ENCODE assay signal across 20 cellular contexts in the genomic region with DNA sequence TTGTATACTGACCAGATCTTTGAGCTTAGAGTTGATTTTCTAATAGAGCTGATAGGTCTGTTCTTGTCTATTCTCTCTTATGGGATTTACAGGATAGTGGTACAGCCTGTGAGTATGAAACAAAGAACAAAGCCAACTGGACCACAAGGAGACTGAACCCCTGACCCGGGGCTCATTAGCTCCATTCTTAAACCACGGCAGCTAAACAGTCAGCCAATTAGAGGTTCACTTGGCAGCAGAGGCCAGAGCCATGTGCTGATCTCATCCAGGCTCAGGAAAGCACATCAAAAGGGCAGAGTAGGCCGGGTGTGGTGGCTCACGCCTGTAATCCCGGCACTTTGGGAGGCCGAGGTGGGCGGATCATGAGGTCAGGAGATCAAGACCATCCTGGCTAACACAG.
"Had no signal": no experiment of that assay in that cellular context is flagged by ENCODE, and none has a peak within 500 bp of the region (broad histone marks: within the 10 kb centered on the region; RNA-seq: fewer than 3 reads in every experiment).

No MANE protein-coding gene starts in this region.

- H3K27ac Mint-ChIP-seq: activated CD8-positive, alpha-beta T cell treated with anti-CD3 and anti-CD28 coated beads for 36 hours; activated naive CD8-positive, alpha-beta T cell; brain; stimulated activated effector memory CD8-positive, alpha-beta T cell treated with anti-CD3 and anti-CD28 coated beads, Interleukin-12 subunit alpha, Interleukin-12 subunit beta, amount 100 ng/mL, for 72 hours; T-cell had no signal

- H3K9me3 ChIP-seq: esophagus squamous epithelium, gastrocnemius medialis, heart right ventricle, pancreas, thyroid gland had no signal

- H3K4me1 Mint-ChIP-seq: brain; central memory CD8-positive, alpha-beta T cell had no signal

- H3K4me3 Mint-ChIP-seq: activated CD8-positive, alpha-beta T cell treated with anti-CD3 and anti-CD28 coated beads for 36 hours; activated naive CD8-positive, alpha-beta T cell; activated T-cell treated with anti-CD3 and anti-CD28 coated beads, Interleukin-2, amount 50 U/mL, for 4 hours; brain; central memory CD8-positive, alpha-beta T cell; stimulated activated effector memory CD8-positive, alpha-beta T cell treated with anti-CD3 and anti-CD28 coated beads, Interleukin-12 subunit alpha, Interleukin-12 subunit beta, amount 100 ng/mL, for 72 hours; T-cell had no signal

- H3K4me1 ChIP-seq: esophagus squamous epithelium, gastrocnemius medialis, thyroid gland had no signal

- H3K4me3 ChIP-seq: esophagus squamous epithelium, gastrocnemius medialis, heart right ventricle, lung, pancreas, thyroid gland had no signal

- H3K27ac ChIP-seq: esophagus squamous epithelium, gastrocnemius medialis, heart right ventricle, pancreas, thyroid gland, VCaP had no signal

- H3K27me3 ChIP-seq: esophagus squamous epithelium, gastrocnemius medialis, heart right ventricle, pancreas, thyroid gland had no signal

- H3K36me3 ChIP-seq: esophagus squamous epithelium, gastrocnemius medialis, pancreas, thyroid gland had no signal

- H3K36me3 Mint-ChIP-seq: stimulated activated effector memory CD8-positive, alpha-beta T cell treated with anti-CD3 and anti-CD28 coated beads, Interleukin-12 subunit alpha, Interleukin-12 subunit beta, amount 100 ng/mL, for 72 hours; T-cell had no signal

- DNase-seq: activated CD8-positive, alpha-beta T cell treated with anti-CD3 and anti-CD28 coated beads for 36 hours; activated gamma-delta T cell; activated T-cell treated with anti-CD3 and anti-CD28 coated beads, Interleukin-2, amount 50 U/mL, for 4 hours; amniotic stem cell; cortex of kidney; effector CD4-positive, alpha-beta T cell; esophagus squamous epithelium; gastrocnemius medialis; heart right ventricle; pancreas; stimulated activated CD4-positive, alpha-beta T cell treated with anti-CD3 and anti-CD28 coated beads, Interleukin-12 subunit alpha, Interleukin-12 subunit beta, amount 100 ng/mL, for 4 hours; T-cell; T1000; thyroid gland had no signal

- H3K27me3 Mint-ChIP-seq: activated CD8-positive, alpha-beta T cell treated with anti-CD3 and anti-CD28 coated beads for 36 hours; activated naive CD8-positive, alpha-beta T cell; T-cell had no signal

- H3K9me3 Mint-ChIP-seq: activated CD8-positive, alpha-beta T cell treated with anti-CD3 and anti-CD28 coated beads for 36 hours; activated T-cell treated with anti-CD3 and anti-CD28 coated beads, Interleukin-2, amount 50 U/mL, for 4 hours; brain; central memory CD8-positive, alpha-beta T cell; stimulated activated effector memory CD8-positive, alpha-beta T cell treated with anti-CD3 and anti-CD28 coated beads, Interleukin-12 subunit alpha, Interleukin-12 subunit beta, amount 100 ng/mL, for 72 hours; T-cell had no signal

- ATAC-seq: activated CD8-positive, alpha-beta T cell treated with anti-CD3 and anti-CD28 coated beads for 36 hours; activated T-cell treated with anti-CD3 and anti-CD28 coated beads, Interleukin-2, amount 50 U/mL, for 4 hours; gastrocnemius medialis; heart right ventricle; pancreas; stimulated activated effector memory CD8-positive, alpha-beta T cell treated with anti-CD3 and anti-CD28 coated beads, Interleukin-12 subunit alpha, Interleukin-12 subunit beta, amount 100 ng/mL, for 72 hours; T-cell had no signal
